ENCODE assay signal across 9 cellular contexts in the genomic region with DNA sequence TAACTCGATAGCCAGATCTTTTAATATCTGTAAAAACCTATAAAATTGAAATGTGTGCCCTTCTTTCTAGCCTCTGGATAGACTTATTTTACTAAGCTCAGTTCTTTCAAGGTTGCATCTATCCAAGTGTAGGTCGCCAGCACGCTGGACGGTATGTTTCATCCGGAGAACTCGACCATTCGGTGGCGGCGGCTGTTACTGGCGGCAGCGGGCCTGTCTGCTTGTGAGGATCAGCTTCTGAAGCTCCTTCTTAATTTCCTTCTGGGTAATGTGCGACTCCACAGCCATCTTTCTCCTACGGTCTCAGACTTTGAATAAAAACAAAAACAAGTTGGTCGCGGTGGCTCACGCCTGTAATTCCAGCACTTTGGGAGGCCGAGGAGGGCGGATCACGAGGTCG. TPM values are rescaled to one million over a fixed set of nuclear protein-coding genes. Genes with fewer than 3 reads are reported as not detected.
"Had no signal": no experiment of that assay in that cellular context is flagged by ENCODE, and none has a peak within 500 bp of the region (broad histone marks: within the 10 kb centered on the region; RNA-seq: fewer than 3 reads in every experiment).

No MANE protein-coding gene starts in this region.

- DNase-seq: GDM1, GF-D8 had no signal

- ATAC-seq: GM12878 had no signal

- FAIRE-seq: G401.6, GM12878, GM12891, GM12892, GM18507, GM19239 had no signal

- H3K4me3 ChIP-seq: GM12878 had no signal

RNA-seq across cellular contexts. Expression of a gene that starts 4.1 kb away (rescaled TPM):
- total RNA-seq: G401, GM12878 had no signal
